In genomic region chr16:30186782-30187555, GRCh38 we compare ENCODE assay signal across 8 cellular contexts. TPM values are rescaled to one million over a fixed set of nuclear protein-coding genes. Genes with fewer than 3 reads are reported as not detected.
DNase-seq lines count a peak whose midpoint lies in the region; ATAC-seq and TF ChIP-seq lines count a peak whose summit lies in the region.

No MANE protein-coding gene starts in this region.

- intact Hi-C loops in psoas muscle (cut with DNase I) (no loop called here), aorta (cut with DNase I) (no loop called here)

- WGBS in gastroesophageal sphincter (ENCODE audit: low coverage in 1 of 2), 2 donors = 13 to 60% methylated on average over 1 to 4 of the region's 36 CpGs
- 58 to 61% (median 58%) methylated on average over 35 to 36 of the region's 36 CpGs for WGBS in psoas muscle, 3 donors
- 66 to 69% methylated on average over 36 of the region's 36 CpGs for WGBS in aorta, 2 donors

- no peak for TF ChIP-seq EP300 in gastroesophageal sphincter (IDR thresholded peaks at IDR 0.05)

- H3K9me3 ChIP-seq in gastroesophageal sphincter (no peaks in the 10 kb centered on the region), psoas muscle (no peaks in the 10 kb centered on the region), aorta (ENCODE audit: control insufficient read depth, low read length) (no peaks in the 10 kb centered on the region)

- ATAC-seq in gastroesophageal sphincter (no peak), psoas muscle (peak; percentile 31 to 64 (median 47)), aorta (ENCODE audit: low FRiP score) (no peak), GM21423 (IDR thresholded peaks at IDR 0.05; ENCODE audit: unreplicated experiment) (no peak), GM21786 (IDR thresholded peaks at IDR 0.05; ENCODE audit: unreplicated experiment) (no peak)

- TF ChIP-seq POLR2A in gastroesophageal sphincter (IDR thresholded peaks at IDR 0.05) = no peak

- H3K27ac ChIP-seq in gastroesophageal sphincter = peak overlapping the region in 2 of 4 donors; percentile 22 to 23
- no peak overlapping the region for H3K27ac ChIP-seq in psoas muscle
- H3K27ac ChIP-seq in aorta (ENCODE audit: low read depth in 1 of 2, low read length in 2 of 2) = no peak overlapping the region

- TF ChIP-seq CTCF in GM10266 (IDR thresholded peaks at IDR 0.05; ENCODE audit: control insufficient read depth, insufficient read depth, low read depth, missing control alignments) (peak; percentile 84), gastroesophageal sphincter (IDR thresholded peaks at IDR 0.05) (peak in 3 of 4 experiments; percentile 49 to 67 (median 57)), psoas muscle (IDR thresholded peaks at IDR 0.05) (peak; percentile 49)

- H3K4me1 ChIP-seq in gastroesophageal sphincter (peaks cover 0 to 29% (median 7%) of the 10 kb centered on the region in 3 donors), psoas muscle (peaks cover 4% of the 10 kb centered on the region), aorta (ENCODE audit: control insufficient read depth in 1 of 2, insufficient read depth in 2 of 2, low read length in 2 of 2) (no peaks in the 10 kb centered on the region)

- peak; percentile 55 for DNase-seq in GM10266 (ENCODE audit: extremely low spot score)
- peak; percentile 90 for DNase-seq in activated gamma-delta T cell treated with Interleukin-2 at 50 U/mL for 16 hours
- DNase-seq in psoas muscle = peak; percentile 78 to 89
- DNase-seq in aorta = peak; percentile 75 to 91

- H3K4me3 ChIP-seq in gastroesophageal sphincter (no peak overlapping the region), psoas muscle (peak overlapping the region; percentile 11), aorta (ENCODE audit: low read length in 2 of 2) (no peak overlapping the region)

- H3K36me3 ChIP-seq in gastroesophageal sphincter (no peaks in the 10 kb centered on the region), psoas muscle (ENCODE audit: insufficient read depth in 1 of 2, low read depth in 1 of 2) (no peaks in the 10 kb centered on the region), aorta (ENCODE audit: control insufficient read depth in 1 of 2, insufficient read depth in 2 of 2, low read length in 1 of 2) (no peaks in the 10 kb centered on the region)

- H3K27me3 ChIP-seq in gastroesophageal sphincter (no peaks in the 10 kb centered on the region), psoas muscle (ENCODE audit: insufficient read depth in 3 of 3, low read length in 2 of 3) (no peaks in the 10 kb centered on the region), aorta (ENCODE audit: control insufficient read depth in 1 of 2, insufficient read depth in 2 of 2, low read length in 1 of 2) (no peaks in the 10 kb centered on the region)

TF ChIP-seq in PFSK-1, 5 proteins besides CTCF, POLR2A, EP300 and RAD21:
- TF ChIP-seq POLR2AphosphoS5 (IDR thresholded peaks at IDR 0.05; ENCODE audit: low read depth, low read length) = no peak
- peak; percentile 26 for TF ChIP-seq FOXP2 (optimal IDR thresholded peaks at IDR 0.05; ENCODE audit: borderline replicate concordance, extremely low read depth, extremely low read length, insufficient read depth)

RNA-seq across cellular contexts. Expression of gene CORO1A, which starts 3.6 kb away (rescaled TPM):
- 48.0 TPM for polyA plus RNA-seq in PFSK-1 (2012; ENCODE audit: insufficient read length, low read depth)
- 10 to 100 TPM in 3 of 4 donors, 1 to 10 TPM in 1; 8.6 to 32.0 (median 13.1) TPM for total RNA-seq in gastroesophageal sphincter
- 1 to 10 TPM; 4.0 to 6.8 (median 6.3) TPM for total RNA-seq in psoas muscle
- polyA plus RNA-seq in psoas muscle = 1 to 10 TPM; 2.7 to 6.5 (median 3.0) TPM
- total RNA-seq in aorta = 10 to 100 TPM; 38.4 to 42.8 TPM
- 10 to 100 TPM; 12.8 to 48.2 TPM for polyA plus RNA-seq in aorta

RNA-seq across cellular contexts. Expression of gene BOLA2B, which starts 6.5 kb away (rescaled TPM):
- polyA plus RNA-seq in PFSK-1 (2012; ENCODE audit: insufficient read length, low read depth) = 386 TPM
- 10 to 100 TPM; 72.7 to 98.8 (median 88.4) TPM for total RNA-seq in gastroesophageal sphincter
- 10 to 100 TPM; 54.0 to 69.1 (median 60.3) TPM for total RNA-seq in psoas muscle
- 100 to 1,000 TPM; 177 to 700 (median 243) TPM for polyA plus RNA-seq in psoas muscle
- total RNA-seq in aorta = 10 to 100 TPM; 31.3 to 52.1 TPM
- polyA plus RNA-seq in aorta = 100 to 1,000 TPM in 1 of 2 donors, 10 to 100 TPM in 1; 81.6 to 145 TPM

RNA-seq across cellular contexts. Expression of gene SLX1A, which starts 6.7 kb away (rescaled TPM):
- polyA plus RNA-seq in PFSK-1 (2012; ENCODE audit: insufficient read length, low read depth) = 63.2 TPM
- 10 to 100 TPM in 2 of 4 donors, 1 to 10 TPM in 2; 7.8 to 21.2 (median 13.5) TPM for total RNA-seq in gastroesophageal sphincter
- total RNA-seq in psoas muscle = 10 to 100 TPM; 21.6 to 45.2 (median 38.3) TPM
- 10 to 100 TPM in 2 of 3 donors, 1 to 10 TPM in 1; 9.2 to 43.3 (median 31.0) TPM for polyA plus RNA-seq in psoas muscle
- total RNA-seq in aorta = 10 to 100 TPM; 19.8 to 38.9 TPM
- polyA plus RNA-seq in aorta = 10 to 100 TPM; 23.4 to 66.6 TPM

RNA-seq across cellular contexts. Expression of gene SULT1A3, which starts 12.1 kb away (rescaled TPM):
- polyA plus RNA-seq in PFSK-1 (2012; ENCODE audit: insufficient read length, low read depth) = 6.2 TPM
- 10 to 100 TPM in 1 of 4 donors, 1 to 10 TPM in 2, not detected in 1; 5.1 to 10.4 (median 8.8) TPM for total RNA-seq in gastroesophageal sphincter
- total RNA-seq in psoas muscle = 1 to 10 TPM; 4.2 to 5.5 (median 4.7) TPM
- 1 to 10 TPM; 2.7 to 4.6 (median 3.4) TPM for polyA plus RNA-seq in psoas muscle
- 10 to 100 TPM in 1 of 2 donors, 1 to 10 TPM in 1; 6.6 to 29.7 TPM for total RNA-seq in aorta
- polyA plus RNA-seq in aorta = 10 to 100 TPM; 19.7 to 91.1 TPM

Comparison
In these comparisons a context has a peak if more than half of its experiments do, and no peak if none do; other contexts are left out.
1. ATAC-seq: peak in psoas muscle (4 of 4); none in gastroesophageal sphincter (single experiment), aorta (single experiment), GM21423 (single experiment) and GM21786 (single experiment).
2. Peak in every context shown above with its lines, with median percentiles within 50 percentile points of each other: DNase-seq and CTCF ChIP-seq.